In genomic region chr16:88634141-88634993, GRCh38 we compare ENCODE assay signal across 9 cellular contexts. TPM values are rescaled to one million over a fixed set of nuclear protein-coding genes. Genes with fewer than 3 reads are reported as not detected.
DNase-seq lines count a peak whose midpoint lies in the region; ATAC-seq and TF ChIP-seq lines count a peak whose summit lies in the region.
"Had no signal": no experiment of that assay in that cellular context is flagged by ENCODE, and none has a peak within 500 bp of the region (broad histone marks: within the 10 kb centered on the region; RNA-seq: fewer than 3 reads in every experiment).

No MANE protein-coding gene starts in this region.

- no peak for TF ChIP-seq EP300 in sigmoid colon (IDR thresholded peaks at IDR 0.05)

- no peaks in the 10 kb centered on the region for H3K9me3 ChIP-seq in BLaER1 treated with 17β-estradiol and CSF1 and Interleukin-3, amounts not matched to agents 10 nM and 100 nM (replicated peaks in 1 of 11)
- no peaks in the 10 kb centered on the region for H3K9me3 ChIP-seq in sigmoid colon

- H3K79me2 ChIP-seq in KMS-11 (ENCODE audit: insufficient read depth, low read depth), result no peaks in the 10 kb centered on the region

- H3K27me3 ChIP-seq in BLaER1 treated with 17β-estradiol and CSF1 and Interleukin-3, amounts not matched to agents 10 nM and 100 nM, result peaks cover 25 to 45% (median 41%) of the 10 kb centered on the region in 11 experiments
- H3K27me3 ChIP-seq in KMS-11 (ENCODE audit: insufficient read depth, low read depth) (peaks cover 40% of the 10 kb centered on the region), sigmoid colon (peaks cover 18 to 60% (median 53%) of the 10 kb centered on the region in 3 donors)

- H2AFZ ChIP-seq in KMS-11 (ENCODE audit: low read depth), result peak overlapping the region; percentile 69

- peak; percentile 89 for DNase-seq in GM20000 (ENCODE audit: low spot score)
- DNase-seq in activated T-helper 9 cell treated with anti-CD3 and anti-CD28 coated beads, Interleukin-2, amount 50 U/mL, for 16 hours (ENCODE audit: low read depth), result peak; percentile 42
- DNase-seq in Right ventricle myocardium superior, result peak; percentile 66
- no peak for DNase-seq in sigmoid colon
- DNase-seq in NCI-H748 treated with DMSO at 0.1 percent for 48 hours (lab: John Stamatoyannopoulos, UW), result no peak
- DNase-seq in NCI-H2171 treated with DMSO at 0.1 percent for 48 hours (lab: John Stamatoyannopoulos, UW), result no peak

- peak overlapping the region; percentile 90 to 100 (median 96) for H3K4me2 ChIP-seq in BLaER1 treated with 17β-estradiol and CSF1 and Interleukin-3, amounts not matched to agents 10 nM and 100 nM
- H3K4me2 ChIP-seq in KMS-11, result peak overlapping the region; percentile 96

- H4K20me1 ChIP-seq in BLaER1 treated with 17β-estradiol and CSF1 and Interleukin-3, amounts not matched to agents 10 nM and 100 nM, result peaks cover 10 to 86% (median 53%) of the 10 kb centered on the region in 11 experiments; a peak in 20 of 22 replicates
- no peaks in the 10 kb centered on the region for H4K20me1 ChIP-seq in KMS-11 (ENCODE audit: insufficient read depth)

- H3K4me3 ChIP-seq in BLaER1 treated with 17β-estradiol and CSF1 and Interleukin-3, amounts not matched to agents 10 nM and 100 nM, result peak overlapping the region; percentile 49 to 76 (median 60)
- no peak overlapping the region for H3K4me3 ChIP-seq in KMS-11 (IDR thresholded peaks at IDR 0.05; ENCODE audit: insufficient read depth, low read depth, low read length)
- peak overlapping the region in 3 of 4 donors; percentile 29 to 39 (median 36) for H3K4me3 ChIP-seq in sigmoid colon

- peak; percentile 42 for ATAC-seq in Right ventricle myocardium superior (ENCODE audit: poor library complexity)

- intact Hi-C loops in Right ventricle myocardium superior (cut with DNase I) (no loop called here), sigmoid colon (cut with DNase I) (no loop called here)

- no peak for TF ChIP-seq POLR2A in sigmoid colon (IDR thresholded peaks at IDR 0.05)

- WGBS in sigmoid colon, 2 donors, result 2 to 3% methylated on average over 80 to 81 of the region's 82 CpGs

- peak overlapping the region; percentile 31 to 87 (median 83); a peak in 21 of 22 replicates for H3K27ac ChIP-seq in BLaER1 treated with 17β-estradiol and CSF1 and Interleukin-3, amounts not matched to agents 10 nM and 100 nM
- H3K27ac ChIP-seq in KMS-11 (no peak overlapping the region), sigmoid colon (no peak overlapping the region)

- H3K36me3 ChIP-seq in BLaER1 treated with 17β-estradiol and CSF1 and Interleukin-3, amounts not matched to agents 10 nM and 100 nM, result peaks cover 23 to 37% (median 33%) of the 10 kb centered on the region in 11 experiments
- H3K36me3 ChIP-seq in KMS-11 (ENCODE audit: insufficient read depth) (no peaks in the 10 kb centered on the region), sigmoid colon (peaks cover 16 to 37% (median 30%) of the 10 kb centered on the region in 4 donors)

- TF ChIP-seq CTCF in GM20000 (IDR thresholded peaks at IDR 0.05; ENCODE audit: extremely low read depth, missing control alignments) (no peak), KMS-11 (conservative IDR thresholded peaks at IDR 0.05; ENCODE audit: low read depth, low read length) (no peak), sigmoid colon (IDR thresholded peaks at IDR 0.05) (no peak)

- H3K4me1 ChIP-seq in BLaER1 treated with 17β-estradiol and CSF1 and Interleukin-3, amounts not matched to agents 10 nM and 100 nM, result peaks cover 78 to 100% (median 95%) of the 10 kb centered on the region in 10 experiments
- H3K4me1 ChIP-seq in KMS-11 (ENCODE audit: low read depth, poor library complexity, severe bottlenecking) (peaks cover 35% of the 10 kb centered on the region), sigmoid colon (peaks cover 0 to 18% (median 15%) of the 10 kb centered on the region in 4 donors)

- peak overlapping the region; percentile 61 to 82 (median 80) for H3K9ac ChIP-seq in BLaER1 treated with 17β-estradiol and CSF1 and Interleukin-3, amounts not matched to agents 10 nM and 100 nM
- H3K9ac ChIP-seq in KMS-11, result peak overlapping the region; percentile 15; the same call in 1 of the 2 replicates

RNA-seq across cellular contexts. Expression of gene IL17C, which starts 4.0 kb away (rescaled TPM):
- total RNA-seq in Right ventricle myocardium superior (not detected), sigmoid colon (not detected)
- under 1 TPM in 1 of 3 donors, not detected in 2; 0.96 TPM for polyA plus RNA-seq in sigmoid colon
- polyA plus RNA-seq: neural cell had no signal

RNA-seq across cellular contexts. Expression of gene CYBA, which starts 16.5 kb away (rescaled TPM):
- total RNA-seq in Right ventricle myocardium superior (53.7 TPM), sigmoid colon (100 to 1,000 TPM in 2 of 4 donors, 10 to 100 TPM in 2; 63.1 to 147 (median 105) TPM)
- polyA plus RNA-seq in sigmoid colon, result 100 to 1,000 TPM in 2 of 3 donors, 10 to 100 TPM in 1; 81.1 to 429 (median 208) TPM

RNA-seq across cellular contexts. Expression of gene MVD, which starts 28.5 kb away (rescaled TPM):
- 21.9 TPM for total RNA-seq in Right ventricle myocardium superior
- 10 to 100 TPM; 16.8 to 25.7 (median 23.2) TPM for total RNA-seq in sigmoid colon
- 100 to 1,000 TPM in 1 of 3 donors, 10 to 100 TPM in 2; 41.4 to 206 (median 84.8) TPM for polyA plus RNA-seq in sigmoid colon

RNA-seq across cellular contexts. Expression of gene SNAI3, which starts 51.9 kb away (rescaled TPM):
- 3.0 TPM for total RNA-seq in Right ventricle myocardium superior
- total RNA-seq in sigmoid colon, result under 1 TPM in 2 of 4 donors, not detected in 2; 0.71 to 0.82 TPM
- polyA plus RNA-seq in sigmoid colon, result 1 to 10 TPM in 1 of 3 donors, under 1 TPM in 2; 0.46 to 3.0 (median 0.60) TPM
- polyA plus RNA-seq: neural cell had no signal

Comparison
In these comparisons a context has a peak if more than half of its experiments do, and no peak if none do; other contexts are left out.
1. H3K27ac ChIP-seq: peak in BLaER1 treated with 17β-estradiol and CSF1 and Interleukin-3, amounts not matched to agents 10 nM and 100 nM (11 of 11); none in KMS-11 (single experiment) and sigmoid colon (0 of 4).
2. DNase-seq: peak in GM20000 (single experiment), activated T-helper 9 cell treated with anti-CD3 and anti-CD28 coated beads, Interleukin-2, amount 50 U/mL, for 16 hours (single experiment) and Right ventricle myocardium superior (single experiment); none in sigmoid colon (single experiment), NCI-H748 treated with DMSO at 0.1 percent for 48 hours (single experiment) and NCI-H2171 treated with DMSO at 0.1 percent for 48 hours (single experiment).